1 cellular context compared by ENCODE assay signal in the genomic region with DNA sequence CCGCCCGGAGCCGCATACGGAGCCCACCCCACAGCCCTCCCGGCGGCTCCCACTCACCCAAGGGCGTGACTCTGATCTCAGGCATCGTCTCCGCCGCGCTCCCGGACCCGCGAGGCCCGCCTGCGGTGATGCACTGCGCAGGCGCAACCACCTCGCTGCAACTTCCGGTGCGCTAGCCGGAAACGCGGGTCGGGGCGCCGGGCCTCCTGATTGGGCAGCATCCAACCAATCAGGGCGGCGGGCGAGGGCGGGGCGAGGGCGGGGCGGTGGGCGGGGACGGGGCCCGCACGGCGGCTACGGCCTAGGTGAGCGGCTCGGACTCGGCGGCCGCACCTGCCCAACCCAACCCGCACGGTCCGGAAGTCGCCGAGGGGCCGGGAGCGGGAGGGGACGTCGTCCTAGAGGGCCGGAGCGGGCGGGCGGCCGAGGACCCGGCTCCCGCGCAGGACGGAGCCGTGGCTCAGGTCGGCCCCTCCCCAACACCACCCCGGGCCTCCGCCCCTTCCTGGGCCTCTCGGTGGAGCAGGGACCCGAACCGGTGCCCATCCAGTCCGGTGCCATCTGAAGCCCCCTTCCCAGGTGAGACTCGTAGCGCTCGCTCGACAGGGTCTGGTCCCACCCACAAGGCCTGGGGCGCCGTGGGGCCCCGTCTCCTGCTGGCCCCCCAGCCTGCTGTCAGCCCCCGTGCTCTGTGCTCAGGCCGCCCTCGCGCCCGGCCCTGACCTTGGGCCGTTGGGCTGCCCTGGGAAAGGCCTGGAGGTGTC.
TF ChIP-seq lines count a peak whose summit lies in the region.

A gene (plus strand): TSS at position 279 of the 764 bp plus-strand sequence. CDS start 2,109 bp downstream, outside the sequence.
A gene (minus strand): TSS at position 137 of the 764 bp plus-strand sequence. CDS start 52 bp downstream, at position 85.

TF ChIP-seq in K562, 482 proteins besides CTCF, POLR2A, EP300 and RAD21 (continued from another document and continues in another):
- TF ChIP-seq, protein P1, sequence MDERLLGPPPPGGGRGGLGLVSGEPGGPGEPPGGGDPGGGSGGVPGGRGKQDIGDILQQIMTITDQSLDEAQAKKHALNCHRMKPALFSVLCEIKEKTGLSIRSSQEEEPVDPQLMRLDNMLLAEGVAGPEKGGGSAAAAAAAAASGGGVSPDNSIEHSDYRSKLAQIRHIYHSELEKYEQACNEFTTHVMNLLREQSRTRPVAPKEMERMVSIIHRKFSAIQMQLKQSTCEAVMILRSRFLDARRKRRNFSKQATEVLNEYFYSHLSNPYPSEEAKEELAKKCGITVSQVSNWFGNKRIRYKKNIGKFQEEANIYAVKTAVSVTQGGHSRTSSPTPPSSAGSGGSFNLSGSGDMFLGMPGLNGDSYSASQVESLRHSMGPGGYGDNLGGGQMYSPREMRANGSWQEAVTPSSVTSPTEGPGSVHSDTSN (CRISPR knock-in tag; IDR thresholded peaks at IDR 0.05; ENCODE audit: low read depth), result no peak
- TF ChIP-seq, protein P1 (tag; conservative IDR thresholded peaks at IDR 0.05; ENCODE audit: low read depth), result no peak
- TF ChIP-seq ZNF282 (CRISPR knock-in tag; IDR thresholded peaks at IDR 0.05), result 0 out of 2 replicates have a peak, but pooled peaks have one; percentile 76
- TF ChIP-seq KLF13 (tag; IDR thresholded peaks at IDR 0.05; ENCODE audit: borderline replicate concordance, low read depth), result peak; percentile 86; the same call in 1 of the 2 replicates
- peak; percentile 86 for TF ChIP-seq L3MBTL2 (IDR thresholded peaks at IDR 0.05)
- TF ChIP-seq NR2C2 (CRISPR knock-in tag; IDR thresholded peaks at IDR 0.05), result peak; percentile 59; the same call in 1 of the 2 replicates
- peak; percentile 79 for TF ChIP-seq NR2C2 (tag; IDR thresholded peaks at IDR 0.05)
- TF ChIP-seq, protein P2, sequence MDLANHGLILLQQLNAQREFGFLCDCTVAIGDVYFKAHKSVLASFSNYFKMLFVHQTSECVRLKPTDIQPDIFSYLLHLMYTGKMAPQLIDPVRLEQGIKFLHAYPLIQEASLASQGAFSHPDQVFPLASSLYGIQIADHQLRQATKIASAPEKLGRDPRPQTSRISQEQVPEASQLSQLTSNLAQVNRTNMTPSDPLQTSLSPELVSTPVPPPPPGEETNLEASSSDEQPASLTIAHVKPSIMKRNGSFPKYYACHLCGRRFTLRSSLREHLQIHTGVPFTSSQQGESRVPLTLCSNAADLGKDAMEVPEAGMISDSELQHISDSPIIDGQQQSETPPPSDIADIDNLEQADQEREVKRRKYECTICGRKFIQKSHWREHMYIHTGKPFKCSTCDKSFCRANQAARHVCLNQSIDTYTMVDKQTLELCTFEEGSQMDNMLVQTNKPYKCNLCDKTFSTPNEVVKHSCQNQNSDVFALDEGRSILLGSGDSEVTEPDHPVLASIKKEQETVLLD (IDR thresholded peaks at IDR 0.05), result peak; percentile 89
- no peak for TF ChIP-seq TAF9B (IDR thresholded peaks at IDR 0.05; ENCODE audit: partially characterized antibody)
- 0 out of 2 replicates have a peak, but pooled peaks have one; percentile 15 for TF ChIP-seq SMAD4 (CRISPR knock-in tag; conservative IDR thresholded peaks at IDR 0.05)
- TF ChIP-seq SP2 (IDR thresholded peaks at IDR 0.05; ENCODE audit: extremely low read depth, low read depth, low read length, poor library complexity, severe bottlenecking), result peak; percentile 39
- TF ChIP-seq TBP (optimal IDR thresholded peaks at IDR 0.05; ENCODE audit: low read depth, low read length), result peak; percentile 54
- TF ChIP-seq ZNF764 (CRISPR knock-in tag; IDR thresholded peaks at IDR 0.05; ENCODE audit: low read depth), result 0 out of 2 replicates have a peak, but pooled peaks have one; percentile 55
- peak; percentile 66 for TF ChIP-seq CHD1 (IDR thresholded peaks at IDR 0.05; ENCODE audit: low read length)
- peak; percentile 62 for TF ChIP-seq PCBP1 (IDR thresholded peaks at IDR 0.05; ENCODE audit: low read depth, low read length, poor library complexity, severe bottlenecking)
- no peak for TF ChIP-seq NFE2L1 (tag; IDR thresholded peaks at IDR 0.05; ENCODE audit: borderline replicate concordance, low read depth)
- TF ChIP-seq FOS (IDR thresholded peaks at IDR 0.05; ENCODE audit: extremely low read depth, insufficient read length), result peak; percentile 62
- no peak for TF ChIP-seq FOXM1 (IDR thresholded peaks at IDR 0.05; ENCODE audit: low read depth)
- TF ChIP-seq FOXM1 (CRISPR knock-in tag; IDR thresholded peaks at IDR 0.05; ENCODE audit: low read depth), result no peak; the same call in 1 of the 2 replicates
- TF ChIP-seq HDAC1 (IDR thresholded peaks at IDR 0.05), result peak in 1 of 2 experiments; percentile 69; a peak in 2 of 4 replicates
- no peak for TF ChIP-seq BRD4 (IDR thresholded peaks at IDR 0.05)
- peak; percentile 52 for TF ChIP-seq SMAD1 (IDR thresholded peaks at IDR 0.05; ENCODE audit: low read depth, low read length, partially characterized antibody)
- TF ChIP-seq SUPT5H (IDR thresholded peaks at IDR 0.05), result peak; percentile 90
- TF ChIP-seq MEIS2 (IDR thresholded peaks at IDR 0.05; ENCODE audit: partially characterized antibody), result peak; percentile 76
- TF ChIP-seq SNRNP70 (optimal IDR thresholded peaks at IDR 0.05; ENCODE audit: low read depth, low read length), result no peak
- TF ChIP-seq, protein P3, sequence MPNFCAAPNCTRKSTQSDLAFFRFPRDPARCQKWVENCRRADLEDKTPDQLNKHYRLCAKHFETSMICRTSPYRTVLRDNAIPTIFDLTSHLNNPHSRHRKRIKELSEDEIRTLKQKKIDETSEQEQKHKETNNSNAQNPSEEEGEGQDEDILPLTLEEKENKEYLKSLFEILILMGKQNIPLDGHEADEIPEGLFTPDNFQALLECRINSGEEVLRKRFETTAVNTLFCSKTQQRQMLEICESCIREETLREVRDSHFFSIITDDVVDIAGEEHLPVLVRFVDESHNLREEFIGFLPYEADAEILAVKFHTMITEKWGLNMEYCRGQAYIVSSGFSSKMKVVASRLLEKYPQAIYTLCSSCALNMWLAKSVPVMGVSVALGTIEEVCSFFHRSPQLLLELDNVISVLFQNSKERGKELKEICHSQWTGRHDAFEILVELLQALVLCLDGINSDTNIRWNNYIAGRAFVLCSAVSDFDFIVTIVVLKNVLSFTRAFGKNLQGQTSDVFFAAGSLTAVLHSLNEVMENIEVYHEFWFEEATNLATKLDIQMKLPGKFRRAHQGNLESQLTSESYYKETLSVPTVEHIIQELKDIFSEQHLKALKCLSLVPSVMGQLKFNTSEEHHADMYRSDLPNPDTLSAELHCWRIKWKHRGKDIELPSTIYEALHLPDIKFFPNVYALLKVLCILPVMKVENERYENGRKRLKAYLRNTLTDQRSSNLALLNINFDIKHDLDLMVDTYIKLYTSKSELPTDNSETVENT (CRISPR knock-in tag; IDR thresholded peaks at IDR 0.05), result peak; percentile 54; the same call in 1 of the 2 replicates
- TF ChIP-seq ZNF121 (CRISPR knock-in tag; conservative IDR thresholded peaks at IDR 0.05), result no peak
- TF ChIP-seq POLR2B (IDR thresholded peaks at IDR 0.05; ENCODE audit: low read depth, partially characterized antibody), result peak; percentile 87
- TF ChIP-seq FIP1L1 (IDR thresholded peaks at IDR 0.05; ENCODE audit: low read depth, low read length, poor library complexity, severe bottlenecking), result peak; percentile 81
- no peak for TF ChIP-seq MAFF (IDR thresholded peaks at IDR 0.05; ENCODE audit: low read length)
- TF ChIP-seq ATF1 (CRISPR knock-in tag; IDR thresholded peaks at IDR 0.05), result no peak
- TF ChIP-seq ATF1 (tag; IDR thresholded peaks at IDR 0.05), result 0 out of 2 replicates have a peak, but pooled peaks have one; percentile 44
- TF ChIP-seq RBM15 (IDR thresholded peaks at IDR 0.05; ENCODE audit: insufficient read depth, low read length), result no peak
- TF ChIP-seq NFYB (IDR thresholded peaks at IDR 0.05; ENCODE audit: extremely low read depth, insufficient read length), result peak; percentile 81
- TF ChIP-seq, protein P4, sequence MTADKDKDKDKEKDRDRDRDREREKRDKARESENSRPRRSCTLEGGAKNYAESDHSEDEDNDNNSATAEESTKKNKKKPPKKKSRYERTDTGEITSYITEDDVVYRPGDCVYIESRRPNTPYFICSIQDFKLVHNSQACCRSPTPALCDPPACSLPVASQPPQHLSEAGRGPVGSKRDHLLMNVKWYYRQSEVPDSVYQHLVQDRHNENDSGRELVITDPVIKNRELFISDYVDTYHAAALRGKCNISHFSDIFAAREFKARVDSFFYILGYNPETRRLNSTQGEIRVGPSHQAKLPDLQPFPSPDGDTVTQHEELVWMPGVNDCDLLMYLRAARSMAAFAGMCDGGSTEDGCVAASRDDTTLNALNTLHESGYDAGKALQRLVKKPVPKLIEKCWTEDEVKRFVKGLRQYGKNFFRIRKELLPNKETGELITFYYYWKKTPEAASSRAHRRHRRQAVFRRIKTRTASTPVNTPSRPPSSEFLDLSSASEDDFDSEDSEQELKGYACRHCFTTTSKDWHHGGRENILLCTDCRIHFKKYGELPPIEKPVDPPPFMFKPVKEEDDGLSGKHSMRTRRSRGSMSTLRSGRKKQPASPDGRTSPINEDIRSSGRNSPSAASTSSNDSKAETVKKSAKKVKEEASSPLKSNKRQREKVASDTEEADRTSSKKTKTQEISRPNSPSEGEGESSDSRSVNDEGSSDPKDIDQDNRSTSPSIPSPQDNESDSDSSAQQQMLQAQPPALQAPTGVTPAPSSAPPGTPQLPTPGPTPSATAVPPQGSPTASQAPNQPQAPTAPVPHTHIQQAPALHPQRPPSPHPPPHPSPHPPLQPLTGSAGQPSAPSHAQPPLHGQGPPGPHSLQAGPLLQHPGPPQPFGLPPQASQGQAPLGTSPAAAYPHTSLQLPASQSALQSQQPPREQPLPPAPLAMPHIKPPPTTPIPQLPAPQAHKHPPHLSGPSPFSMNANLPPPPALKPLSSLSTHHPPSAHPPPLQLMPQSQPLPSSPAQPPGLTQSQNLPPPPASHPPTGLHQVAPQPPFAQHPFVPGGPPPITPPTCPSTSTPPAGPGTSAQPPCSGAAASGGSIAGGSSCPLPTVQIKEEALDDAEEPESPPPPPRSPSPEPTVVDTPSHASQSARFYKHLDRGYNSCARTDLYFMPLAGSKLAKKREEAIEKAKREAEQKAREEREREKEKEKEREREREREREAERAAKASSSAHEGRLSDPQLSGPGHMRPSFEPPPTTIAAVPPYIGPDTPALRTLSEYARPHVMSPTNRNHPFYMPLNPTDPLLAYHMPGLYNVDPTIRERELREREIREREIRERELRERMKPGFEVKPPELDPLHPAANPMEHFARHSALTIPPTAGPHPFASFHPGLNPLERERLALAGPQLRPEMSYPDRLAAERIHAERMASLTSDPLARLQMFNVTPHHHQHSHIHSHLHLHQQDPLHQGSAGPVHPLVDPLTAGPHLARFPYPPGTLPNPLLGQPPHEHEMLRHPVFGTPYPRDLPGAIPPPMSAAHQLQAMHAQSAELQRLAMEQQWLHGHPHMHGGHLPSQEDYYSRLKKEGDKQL (CRISPR knock-in tag; IDR thresholded peaks at IDR 0.05; ENCODE audit: borderline replicate concordance), result 0 out of 2 replicates have a peak, but pooled peaks have one; percentile 9
- no peak for TF ChIP-seq DPF2 (IDR thresholded peaks at IDR 0.05)
- TF ChIP-seq ERF (CRISPR knock-in tag; IDR thresholded peaks at IDR 0.05), result 0 out of 2 replicates have a peak, but pooled peaks have one; percentile 39
- peak; percentile 68 for TF ChIP-seq KDM5B (IDR thresholded peaks at IDR 0.05; ENCODE audit: insufficient replicate concordance, low read depth, low read length)
- TF ChIP-seq, protein P5, sequence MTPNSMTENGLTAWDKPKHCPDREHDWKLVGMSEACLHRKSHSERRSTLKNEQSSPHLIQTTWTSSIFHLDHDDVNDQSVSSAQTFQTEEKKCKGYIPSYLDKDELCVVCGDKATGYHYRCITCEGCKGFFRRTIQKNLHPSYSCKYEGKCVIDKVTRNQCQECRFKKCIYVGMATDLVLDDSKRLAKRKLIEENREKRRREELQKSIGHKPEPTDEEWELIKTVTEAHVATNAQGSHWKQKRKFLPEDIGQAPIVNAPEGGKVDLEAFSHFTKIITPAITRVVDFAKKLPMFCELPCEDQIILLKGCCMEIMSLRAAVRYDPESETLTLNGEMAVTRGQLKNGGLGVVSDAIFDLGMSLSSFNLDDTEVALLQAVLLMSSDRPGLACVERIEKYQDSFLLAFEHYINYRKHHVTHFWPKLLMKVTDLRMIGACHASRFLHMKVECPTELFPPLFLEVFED (CRISPR knock-in tag; conservative IDR thresholded peaks at IDR 0.05), result no peak
- TF ChIP-seq ATF7 (IDR thresholded peaks at IDR 0.05), result peak; percentile 24; the same call in 1 of the 2 replicates
- TF ChIP-seq ZNF184 (CRISPR knock-in tag; IDR thresholded peaks at IDR 0.05), result no peak
- TF ChIP-seq PHF8 (IDR thresholded peaks at IDR 0.05; ENCODE audit: borderline replicate concordance, low read length), result peak; percentile 89; the same call in 1 of the 2 replicates
- no peak for TF ChIP-seq CBX8 (IDR thresholded peaks at IDR 0.05; ENCODE audit: borderline replicate concordance, extremely low read depth, low read depth, low read length, poor library complexity, severe bottlenecking)
- TF ChIP-seq, protein P6, sequence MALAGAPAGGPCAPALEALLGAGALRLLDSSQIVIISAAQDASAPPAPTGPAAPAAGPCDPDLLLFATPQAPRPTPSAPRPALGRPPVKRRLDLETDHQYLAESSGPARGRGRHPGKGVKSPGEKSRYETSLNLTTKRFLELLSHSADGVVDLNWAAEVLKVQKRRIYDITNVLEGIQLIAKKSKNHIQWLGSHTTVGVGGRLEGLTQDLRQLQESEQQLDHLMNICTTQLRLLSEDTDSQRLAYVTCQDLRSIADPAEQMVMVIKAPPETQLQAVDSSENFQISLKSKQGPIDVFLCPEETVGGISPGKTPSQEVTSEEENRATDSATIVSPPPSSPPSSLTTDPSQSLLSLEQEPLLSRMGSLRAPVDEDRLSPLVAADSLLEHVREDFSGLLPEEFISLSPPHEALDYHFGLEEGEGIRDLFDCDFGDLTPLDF (CRISPR knock-in tag; IDR thresholded peaks at IDR 0.05), result peak; percentile 42; the same call in 1 of the 2 replicates
- TF ChIP-seq NCOA2 (IDR thresholded peaks at IDR 0.05; ENCODE audit: partially characterized antibody in 2 of 2), result no peak
- TF ChIP-seq ZC3H4 (CRISPR knock-in tag; IDR thresholded peaks at IDR 0.05; ENCODE audit: borderline replicate concordance), result no peak
- TF ChIP-seq, protein P7, sequence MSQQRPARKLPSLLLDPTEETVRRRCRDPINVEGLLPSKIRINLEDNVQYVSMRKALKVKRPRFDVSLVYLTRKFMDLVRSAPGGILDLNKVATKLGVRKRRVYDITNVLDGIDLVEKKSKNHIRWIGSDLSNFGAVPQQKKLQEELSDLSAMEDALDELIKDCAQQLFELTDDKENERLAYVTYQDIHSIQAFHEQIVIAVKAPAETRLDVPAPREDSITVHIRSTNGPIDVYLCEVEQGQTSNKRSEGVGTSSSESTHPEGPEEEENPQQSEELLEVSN (IDR thresholded peaks at IDR 0.05; ENCODE audit: borderline replicate concordance in 1 of 2, extremely low read depth in 1 of 2, insufficient read depth in 1 of 2, insufficient read length in 1 of 2, low read depth in 1 of 2, low read length in 1 of 2, poor library complexity in 1 of 2, severe bottlenecking in 1 of 2), result peak; percentile 47 to 70
